ENCODE assay signal across 8 cellular contexts in the genomic region with DNA sequence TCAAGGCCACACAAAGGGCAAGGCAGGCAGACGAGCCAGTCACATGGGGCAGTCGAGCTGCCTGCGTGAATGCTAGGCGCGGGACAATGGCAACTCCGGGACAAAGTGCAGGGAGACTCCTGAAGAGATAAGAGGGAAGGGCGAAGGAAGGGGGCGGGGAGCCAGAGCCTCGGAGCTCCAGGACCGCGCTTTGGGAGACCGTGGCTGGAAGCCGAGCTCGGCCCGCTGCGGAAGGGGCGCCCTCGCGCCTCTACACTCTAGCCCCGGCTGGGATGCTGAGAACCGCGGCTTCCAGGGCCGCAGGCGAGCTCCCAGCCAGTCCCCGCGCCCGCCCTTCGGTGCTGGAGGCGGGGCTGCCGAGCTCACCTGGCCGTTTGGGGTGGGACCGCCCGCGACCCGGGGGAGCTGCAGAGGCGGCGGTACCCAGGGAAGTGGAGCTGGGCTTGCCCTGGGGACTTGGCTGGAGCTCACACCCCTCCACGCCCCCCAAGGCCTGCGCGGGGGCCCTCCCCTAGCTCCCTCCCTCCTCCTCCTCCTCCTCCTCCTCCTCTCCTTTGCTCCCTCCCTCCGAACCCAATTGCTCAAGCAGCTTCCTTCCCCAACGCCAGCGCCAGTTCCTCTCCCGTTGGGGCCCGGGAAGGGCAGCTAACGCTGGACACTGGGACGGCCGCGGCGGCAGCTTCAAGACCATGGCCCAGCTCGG. TPM values are rescaled to one million over a fixed set of nuclear protein-coding genes. Genes with fewer than 3 reads are reported as not detected.
DNase-seq lines count a peak whose midpoint lies in the region; FAIRE-seq and TF ChIP-seq lines count a peak whose summit lies in the region.

A gene with protein sequence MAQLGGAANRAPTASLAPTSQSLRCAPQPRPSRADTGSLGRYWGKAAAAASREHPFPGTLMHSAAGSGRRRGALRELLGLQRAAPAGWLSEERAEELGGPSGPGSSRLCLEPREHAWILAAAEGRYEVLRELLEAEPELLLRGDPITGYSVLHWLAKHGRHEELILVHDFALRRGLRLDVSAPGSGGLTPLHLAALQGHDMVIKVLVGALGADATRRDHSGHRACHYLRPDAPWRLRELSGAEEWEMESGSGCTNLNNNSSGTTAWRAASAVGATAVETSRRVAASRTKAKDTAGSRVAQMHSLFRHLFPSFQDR (plus strand): TSS at position 610 of the 703 bp plus-strand sequence. CDS start 80 bp downstream, at position 690.

- POLR2A ChIA-PET in RWPE1 (lab: Yijun Ruan, JAX; ENCODE audit: low non-redundant PET), result interaction anchor here (1.1 kb wide), 1 partner anchor 152 kb away, joined by 3 read pairs; no protein-coding TSS in a partner anchor

- peak; percentile 37 for DNase-seq in stimulated activated CD4-positive, alpha-beta T cell treated with anti-CD3 and anti-CD28 coated beads, Interleukin-15, amount 100 ng/mL, for 24 hours
- DNase-seq in stimulated activated CD4-positive, alpha-beta T cell treated with anti-CD3 and anti-CD28 coated beads, Interleukin-2, amount 100 ng/mL, for 48 hours, result no peak
- DNase-seq in RWPE1 (ENCODE audit: low spot score) (peak; percentile 20), islet precursor cell (peak; percentile 79), RCC 7860 (ENCODE audit: low spot score) (no peak), occipital lobe (lab: John Stamatoyannopoulos, UW) (no peak)
- peak; percentile 9 to 16 for DNase-seq in stimulated activated CD4-positive, alpha-beta T cell treated with anti-CD3 and anti-CD28 coated beads, Interleukin-1b, Interleukin-23, amount 100 ng/mL, for 4 hours (ENCODE audit: low read depth in 2 of 2)

- CTCF ChIA-PET in RWPE1 (lab: Yijun Ruan, JAX), result interaction anchor here (0.7 to 1.3 kb wide), 3 partner anchors 22 to 127 kb away, joined by 3 to 5 read pairs (median 3); no protein-coding TSS in a partner anchor

- peaks cover 15% of the 10 kb centered on the region for H3K27me3 Mint-ChIP-seq in brain

- H3K27ac ChIP-seq in RWPE1, result no peak within 1 kb of the TSS

- no peak for FAIRE-seq in RCC 7860 (lab: Jason Lieb, UNC)

- no peaks in the 10 kb centered on the region for H3K36me3 Mint-ChIP-seq in brain

- H3K4me1 Mint-ChIP-seq in brain, result peaks cover 22% of the 10 kb centered on the region

- H3K9me3 Mint-ChIP-seq in brain, result peaks cover 0 to 9% (median 0%) of the 10 kb centered on the region in 5 experiments

- peak within 1 kb of the TSS; percentile 73 to 87 (median 81) for H3K4me3 Mint-ChIP-seq in brain

- TF ChIP-seq CTCF in RWPE1 (conservative IDR thresholded peaks at IDR 0.05; ENCODE audit: low read depth) (no peak), brain (conservative IDR thresholded peaks at IDR 0.05) (no peak)

- peak within 1 kb of the TSS in 1 of 5 experiments; percentile 33 for H3K27ac Mint-ChIP-seq in brain

RNA-seq across cellular contexts. Expression of the gene that starts here (rescaled TPM):
- polyA plus RNA-seq in brain (ENCODE audit: insufficient read depth, low read depth, low replicate concordance), result 0.20 TPM
- not detected for total RNA-seq in occipital lobe

Comparison
In these comparisons a context has a peak if more than half of its experiments do, and no peak if none do; other contexts are left out.
1. DNase-seq: peak in stimulated activated CD4-positive, alpha-beta T cell treated with anti-CD3 and anti-CD28 coated beads, Interleukin-15, amount 100 ng/mL, for 24 hours (single experiment), RWPE1 (single experiment), islet precursor cell (single experiment) and stimulated activated CD4-positive, alpha-beta T cell treated with anti-CD3 and anti-CD28 coated beads, Interleukin-1b, Interleukin-23, amount 100 ng/mL, for 4 hours (2 of 2); none in stimulated activated CD4-positive, alpha-beta T cell treated with anti-CD3 and anti-CD28 coated beads, Interleukin-2, amount 100 ng/mL, for 48 hours (0 of 2), RCC 7860 (single experiment) and occipital lobe (single experiment).